In the genomic region with DNA sequence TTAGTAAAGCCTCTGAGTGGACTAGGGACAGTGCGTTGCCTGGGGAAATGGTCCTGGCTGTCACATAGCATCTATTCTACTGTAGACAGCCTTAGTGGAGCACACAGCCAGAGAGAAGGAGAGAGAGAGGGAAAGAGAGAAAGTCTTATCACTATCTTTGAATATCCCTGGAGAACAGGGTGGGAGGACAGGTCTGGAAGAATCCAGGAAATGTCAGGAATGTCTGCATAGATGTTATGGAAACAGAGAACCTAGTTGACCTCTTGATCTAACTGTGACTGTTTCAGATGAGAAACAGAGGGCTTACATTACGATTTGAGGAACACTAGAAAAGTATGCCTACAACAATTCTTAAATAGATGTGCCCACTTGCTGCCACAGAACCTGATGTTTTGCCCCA, we compare ENCODE assay signal across 24 cellular contexts.
"Had no signal": no experiment of that assay in that cellular context is flagged by ENCODE, and none has a peak within 500 bp of the region (broad histone marks: within the 10 kb centered on the region; RNA-seq: fewer than 3 reads in every experiment).

No MANE protein-coding gene starts in this region.

- H3K9me3 Mint-ChIP-seq: activated T-cell treated with anti-CD3 and anti-CD28 coated beads, Interleukin-2, amount 50 U/mL, for 24 hours; activated T-helper 2 cell treated with anti-CD3 and anti-CD28 coated beads, Interferon-gamma antibody, Interleukin-2, Interleukin-4, amounts not matched to agents 10 μg/mL and 5 μg/mL and 100 μg/mL, durations not matched to agents 14 hours and 24 hours and 36 hours had no signal

- H3K79me2 ChIP-seq: parathyroid adenoma had no signal

- H3K27me3 ChIP-seq: right lobe of liver, upper lobe of right lung had no signal

- H2AFZ ChIP-seq: parathyroid adenoma had no signal

- DNase-seq: activated CD4-positive, alpha-beta T cell treated with anti-CD3 and anti-CD28 coated beads, Interleukin-2, amount 50 U/mL, for 4 hours; activated CD8-positive, alpha-beta memory T cell treated with anti-CD3 and anti-CD28 coated beads for 24 hours; activated CD8-positive, alpha-beta memory T cell treated with anti-CD3 and anti-CD28 coated beads, Interleukin-2, amount 50 U/mL, for 4 hours; activated naive CD4-positive, alpha-beta T cell; activated naive CD8-positive, alpha-beta T cell treated with anti-CD3 and anti-CD28 coated beads for 36 hours; activated T-cell treated with anti-CD3 and anti-CD28 coated beads, Interleukin-2, amount 50 U/mL, for 24 hours; amygdala; heart left ventricle; kidney; left ventricle myocardium superior; right lobe of liver; stimulated activated CD4-positive, alpha-beta T cell treated with anti-CD3 and anti-CD28 coated beads, Interleukin-15, amount 100 ng/mL, for 24 hours; stimulated activated CD4-positive, alpha-beta T cell treated with anti-CD3 and anti-CD28 coated beads, Interleukin-2, amount 100 ng/mL, for 48 hours; stimulated activated CD8-positive, alpha-beta memory T cell treated with anti-CD3 and anti-CD28 coated beads, Interleukin-4, amount 100 ng/mL, for 48 hours; stimulated activated naive CD4-positive, alpha-beta T cell treated with Interleukin-2 at 50 U/mL for 16 hours; T-helper 9 cell; upper lobe of right lung had no signal

- H3K4me1 Mint-ChIP-seq: activated naive CD8-positive, alpha-beta T cell treated with anti-CD3 and anti-CD28 coated beads for 36 hours; nephron had no signal

- H3K36me3 ChIP-seq: gastroesophageal sphincter, heart left ventricle, right lobe of liver, thoracic aorta, upper lobe of right lung had no signal

- H3K9ac ChIP-seq: parathyroid adenoma had no signal

- H3K4me3 Mint-ChIP-seq: activated naive CD8-positive, alpha-beta T cell treated with anti-CD3 and anti-CD28 coated beads for 36 hours; activated T-cell treated with anti-CD3 and anti-CD28 coated beads, Interleukin-2, amount 50 U/mL, for 24 hours; nephron had no signal

- H3K36me3 Mint-ChIP-seq: activated naive CD8-positive, alpha-beta T cell treated with anti-CD3 and anti-CD28 coated beads for 36 hours had no signal

- H3K27ac ChIP-seq: epithelial cell of prostate, gastroesophageal sphincter, heart left ventricle, parathyroid adenoma, right lobe of liver, thoracic aorta, upper lobe of right lung had no signal

- H3K27ac Mint-ChIP-seq: activated naive CD8-positive, alpha-beta T cell treated with anti-CD3 and anti-CD28 coated beads for 36 hours; activated T-cell treated with anti-CD3 and anti-CD28 coated beads, Interleukin-2, amount 50 U/mL, for 24 hours; activated T-helper 2 cell treated with anti-CD3 and anti-CD28 coated beads, Interferon-gamma antibody, Interleukin-2, Interleukin-4, amounts not matched to agents 10 μg/mL and 5 μg/mL and 100 μg/mL, durations not matched to agents 14 hours and 24 hours and 36 hours had no signal

- H3K4me1 ChIP-seq: gastroesophageal sphincter, heart left ventricle, parathyroid adenoma, right lobe of liver, upper lobe of right lung had no signal

- H3K9me3 ChIP-seq: gastroesophageal sphincter, right lobe of liver, thoracic aorta, upper lobe of right lung had no signal

- H3K4me3 ChIP-seq: gastroesophageal sphincter, heart left ventricle, right lobe of liver, smooth muscle cell, thoracic aorta, upper lobe of right lung had no signal

- H3K4me2 ChIP-seq: smooth muscle cell had no signal

- ATAC-seq: gastroesophageal sphincter, heart left ventricle, left ventricle myocardium superior, right lobe of liver, upper lobe of right lung had no signal

- H3K27me3 Mint-ChIP-seq: activated naive CD8-positive, alpha-beta T cell treated with anti-CD3 and anti-CD28 coated beads for 36 hours; activated T-cell treated with anti-CD3 and anti-CD28 coated beads, Interleukin-2, amount 50 U/mL, for 24 hours had no signal
